21 cellular contexts compared by ENCODE assay signal in genomic region chr17:74180336-74180735, GRCh38. TPM values are rescaled to one million over a fixed set of nuclear protein-coding genes. Genes with fewer than 3 reads are reported as not detected.
DNase-seq lines count a peak whose midpoint lies in the region; FAIRE-seq and TF ChIP-seq lines count a peak whose summit lies in the region.
"Had no signal": no experiment of that assay in that cellular context is flagged by ENCODE, and none has a peak within 500 bp of the region (broad histone marks: within the 10 kb centered on the region; RNA-seq: fewer than 3 reads in every experiment).

No MANE protein-coding gene starts in this region.

- no peak overlapping the region for H2AK5ac ChIP-seq in neuronal stem cell (ENCODE audit: low read depth, low read length)

- H3K4ac ChIP-seq in neuronal stem cell (ENCODE audit: low read length): no peak overlapping the region

- no peaks in the 10 kb centered on the region for H3K79me1 ChIP-seq in neuronal stem cell (ENCODE audit: low read depth, low read length)

- no peak overlapping the region for H3K4me2 ChIP-seq in neuronal stem cell (ENCODE audit: insufficient read depth, low read length, poor library complexity, severe bottlenecking)

- intact Hi-C loops in kidney (cut with DNase I): no loop called here

- no peak for FAIRE-seq in kidney (lab: Jason Lieb, UNC)
- FAIRE-seq in GM19239 (lab: Jason Lieb, UNC): no peak
- FAIRE-seq: HepG2 had no signal

- no peaks in the 10 kb centered on the region for H3K9me3 ChIP-seq in kidney (ENCODE audit: control insufficient read depth in 1 of 2, low read length in 2 of 2)
- H3K9me3 ChIP-seq in neuronal stem cell (replicated peaks in 1 of 2; ENCODE audit: control insufficient read depth in 2 of 2, insufficient read depth in 1 of 2, low read depth in 1 of 2, low read length in 2 of 2): no peaks in the 10 kb centered on the region

- H3K18ac ChIP-seq in neuronal stem cell (ENCODE audit: low read length): peak overlapping the region; percentile 88

- TF ChIP-seq CTCF in kidney (IDR thresholded peaks at IDR 0.05; ENCODE audit: borderline replicate concordance, extremely low read depth, insufficient read depth): no peak

- H3K36me3 ChIP-seq in kidney (ENCODE audit: control insufficient read depth in 1 of 2, insufficient read depth in 2 of 2, low read length in 2 of 2) (no peaks in the 10 kb centered on the region), neuronal stem cell (replicated peaks in 1 of 2; ENCODE audit: control insufficient read depth in 2 of 2, insufficient read depth in 2 of 2, low read length in 2 of 2) (no peaks in the 10 kb centered on the region)

- H2BK15ac ChIP-seq in neuronal stem cell (ENCODE audit: low read length): peak overlapping the region; percentile 62

- no peak overlapping the region for H2BK120ac ChIP-seq in neuronal stem cell (ENCODE audit: low read depth, low read length)

- WGBS in neuronal stem cell (ENCODE audit: extremely low coverage in 2 of 2, insufficient read length in 2 of 2, insufficient replicate concordance in 1 of 2), 2 donors: no CpG with 5 or more reads among the region's 8 CpGs

- H3K9ac ChIP-seq in kidney (ENCODE audit: low read length in 2 of 2) (no peak overlapping the region), neuronal stem cell (ENCODE audit: low read depth, low read length, poor library complexity) (peak overlapping the region; percentile 38)

- no peak overlapping the region for H2BK5ac ChIP-seq in neuronal stem cell (ENCODE audit: low read length)

- H3K27ac ChIP-seq in kidney (ENCODE audit: low read depth in 2 of 2, low read length in 2 of 2) (no peak overlapping the region), neuronal stem cell (replicated peaks; ENCODE audit: low read length) (no peak overlapping the region)
- H3K27ac ChIP-seq: HL-60 had no signal

- H4K91ac ChIP-seq in neuronal stem cell (ENCODE audit: low read depth, low read length, poor library complexity): no peak overlapping the region

- H3K23ac ChIP-seq in neuronal stem cell (ENCODE audit: low read depth, low read length, poor library complexity): no peak overlapping the region

- H2AFZ ChIP-seq in neuronal stem cell (ENCODE audit: low read length): peak overlapping the region; percentile 54

- no peak overlapping the region for H3K14ac ChIP-seq in neuronal stem cell (ENCODE audit: low read length)

- H2BK12ac ChIP-seq in neuronal stem cell (ENCODE audit: low read length): no peak overlapping the region

- H4K8ac ChIP-seq in neuronal stem cell (ENCODE audit: low read depth, low read length): no peak overlapping the region

- DNase-seq in ELF-1 (ENCODE audit: low read depth, low spot score) (peak; percentile 90), NCI-H82 treated with DMSO at 0.1 percent for 48 hours (lab: John Stamatoyannopoulos, UW; ENCODE audit: unreplicated experiment) (peak; percentile 54), kidney (peak; percentile 30), neuronal stem cell (ENCODE audit: low spot score) (no peak), HuH-7.5 (ENCODE audit: low spot score) (no peak), SKM-1 (lab: John Stamatoyannopoulos, UW; ENCODE audit: unreplicated experiment) (no peak), GM19239 (ENCODE audit: insufficient read length, low spot score) (no peak)
- DNase-seq: AML-193, C1 segment of cervical spinal cord, GF-D8, HCEC 1CT, KBM-7, MM.1S, NCI-H1092 treated with DMSO at 0.1 percent for 48 hours, NCI-H1436 treated with DMSO at 0.1 percent for 48 hours, NCI-H1930, NCI-H524 treated with DMSO at 0.1 percent for 48 hours, SHP77, SW 1271 had no signal

- peaks cover 0 to 48% (median 0%) of the 10 kb centered on the region in 3 experiments for H3K27me3 ChIP-seq in neuronal stem cell (ENCODE audit: control insufficient read depth in 3 of 3, insufficient read depth in 3 of 3, low read depth in 1 of 3, low read length in 3 of 3)

- no peaks in the 10 kb centered on the region for H3K4me1 ChIP-seq in kidney (ENCODE audit: control insufficient read depth in 1 of 2, insufficient read depth in 1 of 2, low read depth in 1 of 2, low read length in 2 of 2)
- peaks cover 0 to 15% of the 10 kb centered on the region in 2 donors for H3K4me1 ChIP-seq in neuronal stem cell (ENCODE audit: control insufficient read depth in 2 of 2, insufficient read depth in 1 of 2, low read depth in 1 of 2, low read length in 2 of 2)

- H3K4me3 ChIP-seq in kidney (ENCODE audit: low read length in 2 of 2) (no peak overlapping the region), neuronal stem cell (ENCODE audit: low read length in 2 of 2) (no peak overlapping the region)

RNA-seq across cellular contexts. Expression of gene RPL38, which starts 23.1 kb away (rescaled TPM):
- total RNA-seq in kidney: 664 TPM
- polyA plus RNA-seq in kidney (ENCODE audit: insufficient read depth, low read depth, low replicate concordance): 1,966 TPM
- polyA plus RNA-seq in neuronal stem cell (2013, experiment 1 of 2): 4,161 TPM
- 4,332 TPM for polyA plus RNA-seq in neuronal stem cell (2013, experiment 2 of 2)

RNA-seq across cellular contexts. Expression of gene TTYH2, which starts 33.0 kb away (rescaled TPM):
- total RNA-seq in kidney: 7.1 TPM
- 2.4 TPM for polyA plus RNA-seq in kidney (ENCODE audit: insufficient read depth, low read depth, low replicate concordance)
- 1.3 TPM for polyA plus RNA-seq in neuronal stem cell (2013, experiment 1 of 2)
- 1.1 TPM for polyA plus RNA-seq in neuronal stem cell (2013, experiment 2 of 2)

Comparison
In these comparisons a context has a peak if more than half of its experiments do, and no peak if none do; other contexts are left out.
1. DNase-seq: peak in ELF-1 (single experiment), NCI-H82 treated with DMSO at 0.1 percent for 48 hours (single experiment) and kidney (single experiment); none in neuronal stem cell (single experiment), HuH-7.5 (single experiment), SKM-1 (single experiment) and GM19239 (single experiment).